In the genomic region with DNA sequence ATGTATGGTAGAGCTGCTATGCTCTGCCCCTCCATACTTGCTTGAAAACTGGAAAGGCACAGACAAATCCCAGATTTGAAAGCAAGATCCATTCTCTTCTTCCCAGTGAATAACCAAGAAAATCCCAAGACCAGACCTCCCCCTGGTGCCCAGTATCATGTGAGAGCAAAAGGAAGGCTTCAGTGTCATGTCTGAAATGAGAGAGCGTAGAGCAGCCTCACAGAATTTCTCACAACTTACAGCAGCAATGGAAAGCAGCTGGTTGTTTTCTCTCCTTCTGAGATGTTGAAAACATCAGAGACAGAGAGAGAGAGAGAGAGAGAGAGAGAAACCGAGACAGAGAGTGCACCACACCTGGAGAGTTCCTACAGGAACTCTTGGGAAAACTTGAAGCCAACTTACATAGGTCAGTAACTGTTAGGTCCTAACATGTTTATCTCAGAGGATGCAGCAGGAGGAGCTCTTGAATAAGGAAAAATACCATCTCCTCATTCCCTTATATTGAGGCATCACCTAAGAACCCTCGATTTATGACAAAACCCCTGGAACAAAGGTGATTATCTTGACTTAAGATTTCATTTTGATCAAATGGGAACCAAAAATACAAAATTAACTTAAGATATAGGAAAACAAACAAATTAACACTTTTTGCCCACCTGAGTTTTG, we compare ENCODE assay signal across 8 cellular contexts.
DNase-seq lines count a peak whose midpoint lies in the region; ATAC-seq and TF ChIP-seq lines count a peak whose summit lies in the region.

No MANE protein-coding gene starts in this region.

- H3K9me3 ChIP-seq in esophagus muscularis mucosa: no peaks in the 10 kb centered on the region
- H3K9me3 ChIP-seq in osteoblast (ENCODE audit: low read depth, low read length): no peaks in the 10 kb centered on the region

- H3K27me3 ChIP-seq in esophagus muscularis mucosa (no peaks in the 10 kb centered on the region), osteoblast (ENCODE audit: insufficient read depth, low read length) (no peaks in the 10 kb centered on the region)

- H4K20me1 ChIP-seq in osteoblast (ENCODE audit: insufficient read depth, low read length): no peaks in the 10 kb centered on the region

- no peak overlapping the region for H3K4me2 ChIP-seq in osteoblast (ENCODE audit: insufficient read depth, low read length)

- H3K27ac ChIP-seq in esophagus muscularis mucosa (replicated peaks in 1 of 4): no peak overlapping the region
- H3K27ac ChIP-seq in osteoblast (ENCODE audit: low read depth, low read length): no peak overlapping the region

- no peaks in the 10 kb centered on the region for H3K36me3 Mint-ChIP-seq in natural killer cell
- no peaks in the 10 kb centered on the region for H3K36me3 Mint-ChIP-seq in activated naive CD8-positive, alpha-beta T cell treated with anti-CD3 and anti-CD28 coated beads for 36 hours

- H3K36me3 ChIP-seq in esophagus muscularis mucosa (no peaks in the 10 kb centered on the region), osteoblast (ENCODE audit: insufficient read depth, low read length) (no peaks in the 10 kb centered on the region)

- no peaks in the 10 kb centered on the region for H3K4me1 Mint-ChIP-seq in natural killer cell
- H3K4me1 Mint-ChIP-seq in activated naive CD8-positive, alpha-beta T cell treated with anti-CD3 and anti-CD28 coated beads for 36 hours: no peaks in the 10 kb centered on the region

- no peak overlapping the region for H3K27ac Mint-ChIP-seq in natural killer cell
- no peak overlapping the region for H3K27ac Mint-ChIP-seq in activated naive CD8-positive, alpha-beta T cell treated with anti-CD3 and anti-CD28 coated beads for 36 hours

- WGBS in esophagus muscularis mucosa: 60% methylated on average over 3 of the region's 3 CpGs

- no peak for DNase-seq in GM10266 (ENCODE audit: extremely low spot score)
- peak; percentile 26 for DNase-seq in NCI-H524 treated with DMSO at 0.1 percent for 48 hours (lab: John Stamatoyannopoulos, UW)
- DNase-seq in esophagus muscularis mucosa (ENCODE audit: extremely low spot score): no peak
- DNase-seq in osteoblast (ENCODE audit: insufficient read length, low spot score, missing footprints): no peak
- no peak for DNase-seq in activated gamma-delta T cell (lab: John Stamatoyannopoulos, UW)
- DNase-seq in natural killer cell: no peak
- no peak for DNase-seq in activated naive CD8-positive, alpha-beta T cell treated with anti-CD3 and anti-CD28 coated beads for 36 hours

- peaks cover 11 to 25% of the 10 kb centered on the region in 2 donors for H3K9me3 Mint-ChIP-seq in natural killer cell
- no peaks in the 10 kb centered on the region for H3K9me3 Mint-ChIP-seq in activated naive CD8-positive, alpha-beta T cell treated with anti-CD3 and anti-CD28 coated beads for 36 hours

- no peak overlapping the region for H3K4me3 Mint-ChIP-seq in natural killer cell
- no peak overlapping the region for H3K4me3 Mint-ChIP-seq in activated naive CD8-positive, alpha-beta T cell treated with anti-CD3 and anti-CD28 coated beads for 36 hours

- TF ChIP-seq EP300 in esophagus muscularis mucosa (IDR thresholded peaks at IDR 0.05): no peak

- H3K4me1 ChIP-seq in esophagus muscularis mucosa (peaks cover 0 to 4% (median 0%) of the 10 kb centered on the region in 4 donors), osteoblast (ENCODE audit: insufficient read depth, low read length) (no peaks in the 10 kb centered on the region)

- H2AFZ ChIP-seq in osteoblast (ENCODE audit: low read length): no peak overlapping the region

- intact Hi-C loops in esophagus muscularis mucosa (cut with DNase I): no loop called here
- intact Hi-C loops in natural killer cell (cut with micrococcal nuclease): no loop called here

- TF ChIP-seq CTCF in GM10266 (IDR thresholded peaks at IDR 0.05; ENCODE audit: control insufficient read depth, insufficient read depth, low read depth, missing control alignments) (peak; percentile 31), esophagus muscularis mucosa (IDR thresholded peaks at IDR 0.05) (peak; percentile 33 to 56 (median 41)), osteoblast (IDR thresholded peaks at IDR 0.05; ENCODE audit: extremely low read depth, low read depth, low read length) (peak; percentile 45), natural killer cell (IDR thresholded peaks at IDR 0.05) (no peak)

- TF ChIP-seq POLR2A in esophagus muscularis mucosa (IDR thresholded peaks at IDR 0.05; ENCODE audit: low read depth): no peak

- H3K4me3 ChIP-seq in esophagus muscularis mucosa (no peak overlapping the region), osteoblast (ENCODE audit: insufficient read depth, low read length) (no peak overlapping the region)

- no peaks in the 10 kb centered on the region for H3K27me3 Mint-ChIP-seq in natural killer cell (ENCODE audit: low read depth in 2 of 2)
- no peaks in the 10 kb centered on the region for H3K27me3 Mint-ChIP-seq in activated naive CD8-positive, alpha-beta T cell treated with anti-CD3 and anti-CD28 coated beads for 36 hours

- no peaks in the 10 kb centered on the region for H3K79me2 ChIP-seq in osteoblast (ENCODE audit: insufficient read depth, low read length)

- ATAC-seq in GM21423 (IDR thresholded peaks at IDR 0.05; ENCODE audit: unreplicated experiment) (no peak), natural killer cell (no peak)
